Comparison of ENCODE assay signal across 1 cellular context in genomic region chr5:172990776-172991175, GRCh38.
TF ChIP-seq lines count a peak whose summit lies in the region.

No MANE protein-coding gene starts in this region.

TF ChIP-seq in HepG2, 621 proteins besides CTCF, POLR2A, EP300 and RAD21:
- TF ChIP-seq HNF1A (IDR thresholded peaks at IDR 0.05; ENCODE audit: low read depth) = no peak
- TF ChIP-seq HNF1A (CRISPR knock-in tag; IDR thresholded peaks at IDR 0.05; ENCODE audit: borderline replicate concordance) = no peak
- 0 out of 2 replicates have a peak, but pooled peaks have one; percentile 13 for TF ChIP-seq RBFOX2 (IDR thresholded peaks at IDR 0.05; ENCODE audit: low read depth, low read length)
